In genomic region chr5:138503487-138504270, GRCh38 we compare ENCODE assay signal across 8 cellular contexts. TPM values are rescaled to one million over a fixed set of nuclear protein-coding genes. Genes with fewer than 3 reads are reported as not detected.
DNase-seq lines count a peak whose midpoint lies in the region; ATAC-seq and TF ChIP-seq lines count a peak whose summit lies in the region.

No MANE protein-coding gene starts in this region.

- H3K4me1 ChIP-seq in CD4-positive, CD25-positive, alpha-beta regulatory T cell (ENCODE audit: control insufficient read depth, insufficient read depth, low read length, poor library complexity, severe bottlenecking): no peaks in the 10 kb centered on the region
- peaks cover 14% of the 10 kb centered on the region for H3K4me1 ChIP-seq in osteoblast (ENCODE audit: insufficient read depth, low read length)

- no peak overlapping the region for H2AFZ ChIP-seq in osteoblast (ENCODE audit: low read length)

- peaks cover 0 to 5% (median 0%) of the 10 kb centered on the region in 4 donors for H3K4me1 Mint-ChIP-seq in CD4-positive, CD25-positive, alpha-beta regulatory T cell
- H3K4me1 Mint-ChIP-seq in activated naive CD8-positive, alpha-beta T cell treated with anti-CD3 and anti-CD28 coated beads for 36 hours: peaks cover 6% of the 10 kb centered on the region

- H3K27ac ChIP-seq in CD4-positive, CD25-positive, alpha-beta regulatory T cell (ENCODE audit: insufficient read depth, low read length, poor library complexity, severe bottlenecking): no peak overlapping the region
- H3K27ac ChIP-seq in osteoblast (ENCODE audit: low read depth, low read length): no peak overlapping the region

- H3K27ac Mint-ChIP-seq in CD4-positive, CD25-positive, alpha-beta regulatory T cell: no peak overlapping the region
- peak overlapping the region; percentile 23 for H3K27ac Mint-ChIP-seq in activated naive CD8-positive, alpha-beta T cell treated with anti-CD3 and anti-CD28 coated beads for 36 hours

- peak; percentile 63 to 71 for ATAC-seq in CD4-positive, CD25-positive, alpha-beta regulatory T cell (ENCODE audit: low read depth in 2 of 2)
- ATAC-seq in GM19043 (IDR thresholded peaks at IDR 0.05; ENCODE audit: low read depth, unreplicated experiment) (peak; percentile 49), GM21381 (IDR thresholded peaks at IDR 0.05; ENCODE audit: unreplicated experiment) (no peak), GM18505 (IDR thresholded peaks at IDR 0.05; ENCODE audit: unreplicated experiment) (no peak)

- H3K9me3 Mint-ChIP-seq in CD4-positive, CD25-positive, alpha-beta regulatory T cell: peaks cover 0 to 2% (median 0%) of the 10 kb centered on the region in 7 donors
- H3K9me3 Mint-ChIP-seq in activated naive CD8-positive, alpha-beta T cell treated with anti-CD3 and anti-CD28 coated beads for 36 hours: no peaks in the 10 kb centered on the region

- TF ChIP-seq CTCF in osteoblast (IDR thresholded peaks at IDR 0.05; ENCODE audit: extremely low read depth, low read depth, low read length): peak; percentile 85

- no peaks in the 10 kb centered on the region for H3K27me3 Mint-ChIP-seq in CD4-positive, CD25-positive, alpha-beta regulatory T cell
- no peaks in the 10 kb centered on the region for H3K27me3 Mint-ChIP-seq in activated naive CD8-positive, alpha-beta T cell treated with anti-CD3 and anti-CD28 coated beads for 36 hours

- TF ChIP-seq POLR2A in GM18505 (IDR thresholded peaks at IDR 0.05; ENCODE audit: borderline replicate concordance, extremely low read depth, insufficient read depth, insufficient read length): no peak

- H3K79me2 ChIP-seq in osteoblast (ENCODE audit: insufficient read depth, low read length): peaks cover 3% of the 10 kb centered on the region

- DNase-seq in CD4-positive, CD25-positive, alpha-beta regulatory T cell: peak; percentile 12 to 57 (median 57)
- DNase-seq in NCI-H2196 (lab: John Stamatoyannopoulos, UW; ENCODE audit: unreplicated experiment): peak; percentile 61
- no peak for DNase-seq in activated naive CD8-positive, alpha-beta T cell treated with anti-CD3 and anti-CD28 coated beads for 36 hours
- DNase-seq in globus pallidus (ENCODE audit: low spot score): peak; percentile 60
- DNase-seq in osteoblast (ENCODE audit: insufficient read length, low spot score, missing footprints): peak; percentile 94

- no peaks in the 10 kb centered on the region for H3K27me3 ChIP-seq in CD4-positive, CD25-positive, alpha-beta regulatory T cell (ENCODE audit: control insufficient read depth, insufficient read depth, low read length)
- H3K27me3 ChIP-seq in osteoblast (ENCODE audit: insufficient read depth, low read length): no peaks in the 10 kb centered on the region

- no peak overlapping the region for H3K4me2 ChIP-seq in osteoblast (ENCODE audit: insufficient read depth, low read length)

- H4K20me1 ChIP-seq in osteoblast (ENCODE audit: insufficient read depth, low read length): peaks cover 14% of the 10 kb centered on the region

- H3K4me3 ChIP-seq in CD4-positive, CD25-positive, alpha-beta regulatory T cell (ENCODE audit: low read depth, low read length): no peak overlapping the region
- no peak overlapping the region for H3K4me3 ChIP-seq in osteoblast (ENCODE audit: insufficient read depth, low read length)

- H3K36me3 Mint-ChIP-seq in CD4-positive, CD25-positive, alpha-beta regulatory T cell: peaks cover 5% of the 10 kb centered on the region
- peaks cover 2% of the 10 kb centered on the region for H3K36me3 Mint-ChIP-seq in activated naive CD8-positive, alpha-beta T cell treated with anti-CD3 and anti-CD28 coated beads for 36 hours

- peaks cover 18% of the 10 kb centered on the region for H3K36me3 ChIP-seq in CD4-positive, CD25-positive, alpha-beta regulatory T cell (ENCODE audit: control insufficient read depth, insufficient read depth, low read length)
- peaks cover 30% of the 10 kb centered on the region for H3K36me3 ChIP-seq in osteoblast (ENCODE audit: insufficient read depth, low read length)

- no peak overlapping the region for H3K4me3 Mint-ChIP-seq in CD4-positive, CD25-positive, alpha-beta regulatory T cell
- H3K4me3 Mint-ChIP-seq in activated naive CD8-positive, alpha-beta T cell treated with anti-CD3 and anti-CD28 coated beads for 36 hours: no peak overlapping the region

- no peaks in the 10 kb centered on the region for H3K9me3 ChIP-seq in CD4-positive, CD25-positive, alpha-beta regulatory T cell (ENCODE audit: control insufficient read depth in 2 of 2, low read length in 2 of 2)
- no peaks in the 10 kb centered on the region for H3K9me3 ChIP-seq in osteoblast (ENCODE audit: low read depth, low read length)

RNA-seq across cellular contexts. Expression of gene EGR1, which starts 38.4 kb away (rescaled TPM):
- total RNA-seq in CD4-positive, CD25-positive, alpha-beta regulatory T cell: 19.0 TPM
- 1 to 10 TPM in 2 of 4 donors, under 1 TPM in 2; 0.38 to 1.1 (median 0.84) TPM for polyA plus RNA-seq in CD4-positive, CD25-positive, alpha-beta regulatory T cell
- 10 to 100 TPM; 48.0 to 48.1 TPM for total RNA-seq in activated naive CD8-positive, alpha-beta T cell treated with anti-CD3 and anti-CD28 coated beads for 36 hours
- total RNA-seq in osteoblast: 2.2 and 2.7 TPM in 2 replicates

RNA-seq across cellular contexts. Expression of gene ETF1, which starts 39.4 kb away (rescaled TPM):
- 170 TPM for total RNA-seq in CD4-positive, CD25-positive, alpha-beta regulatory T cell
- polyA plus RNA-seq in CD4-positive, CD25-positive, alpha-beta regulatory T cell: 10 to 100 TPM; 25.9 to 44.3 (median 32.5) TPM
- 100 to 1,000 TPM; 256 TPM for total RNA-seq in activated naive CD8-positive, alpha-beta T cell treated with anti-CD3 and anti-CD28 coated beads for 36 hours
- 113 and 116 TPM in 2 replicates for total RNA-seq in osteoblast

Comparison
In these comparisons a context has a peak if more than half of its experiments do, and no peak if none do; other contexts are left out.
1. ATAC-seq: peak in CD4-positive, CD25-positive, alpha-beta regulatory T cell (2 of 2) and GM19043 (single experiment); none in GM21381 (single experiment) and GM18505 (single experiment).